27 cellular contexts compared by ENCODE assay signal in the genomic region with DNA sequence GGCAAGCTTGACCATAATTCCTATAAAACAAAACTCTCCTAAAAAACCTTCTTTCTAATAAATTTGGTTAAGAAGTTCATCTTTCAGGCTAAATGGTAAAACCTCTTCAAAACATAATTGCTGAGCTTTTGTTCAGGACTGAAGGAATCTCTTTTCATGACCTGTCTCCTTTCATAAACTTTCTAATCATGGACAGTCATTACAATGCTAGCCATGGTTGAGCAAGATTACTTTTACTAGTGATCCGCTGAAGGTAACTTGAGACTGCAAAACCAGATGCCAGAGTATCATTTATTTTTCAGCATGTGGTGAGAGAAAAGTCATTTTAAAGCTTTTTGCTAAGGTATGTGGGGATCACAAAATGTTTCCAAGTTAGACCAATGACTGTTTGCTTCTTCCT.
DNase-seq lines count a peak whose midpoint lies in the region; ATAC-seq, FAIRE-seq and TF ChIP-seq lines count a peak whose summit lies in the region.
"Had no signal": no experiment of that assay in that cellular context is flagged by ENCODE, and none has a peak within 500 bp of the region (broad histone marks: within the 10 kb centered on the region; RNA-seq: fewer than 3 reads in every experiment).

No MANE protein-coding gene starts in this region.

- dilution Hi-C loops in IMR-90 (cut with HindIII; ENCODE audit: low sequenced_read_pairs, unreplicated experiment), result no loop called here

- H2BK120ac ChIP-seq in IMR-90 (ENCODE audit: low read depth, low read length), result no peak overlapping the region
- H2BK120ac ChIP-seq in mesendoderm (ENCODE audit: low read depth, low read length), result no peak overlapping the region

- no peak overlapping the region for H2AFZ ChIP-seq in IMR-90 (replicated peaks; ENCODE audit: low read length, poor library complexity)

- in situ Hi-C loops in IMR-90 (cut with MboI; ENCODE audit: low sequenced_read_pairs), result no loop called here

- H2AK5ac ChIP-seq in IMR-90 (ENCODE audit: low read depth, low read length) (no peak overlapping the region), mesendoderm (ENCODE audit: low read length) (no peak overlapping the region)

- H3K4me1 ChIP-seq in IMR-90 (ENCODE audit: control insufficient read depth, insufficient read depth, low read length) (peaks cover 2% of the 10 kb centered on the region; the same call in 1 of the 2 replicates), gastroesophageal sphincter (peaks cover 0 to 22% (median 4%) of the 10 kb centered on the region in 3 donors), mesendoderm (ENCODE audit: control insufficient read depth, low read depth, low read length) (no peaks in the 10 kb centered on the region), upper lobe of right lung (no peaks in the 10 kb centered on the region), right cardiac atrium (ENCODE audit: control insufficient read depth, insufficient read depth, low read length) (no peaks in the 10 kb centered on the region)
- H3K4me1 ChIP-seq: colonic mucosa, pancreas, right atrium auricular region, vagina had no signal

- H3K23ac ChIP-seq in IMR-90 (ENCODE audit: low read depth, low read length), result no peak overlapping the region
- no peak overlapping the region for H3K23ac ChIP-seq in mesendoderm (ENCODE audit: low read length)

- TF ChIP-seq RAD21 in IMR-90 (IDR thresholded peaks at IDR 0.05; ENCODE audit: low read length), result no peak

- no peak overlapping the region for H2BK15ac ChIP-seq in IMR-90 (ENCODE audit: low read depth, low read length)
- no peak overlapping the region for H2BK15ac ChIP-seq in mesendoderm (replicated peaks; ENCODE audit: low read depth)

- H4K8ac ChIP-seq in IMR-90 (ENCODE audit: low read depth in 2 of 2, low read length in 2 of 2), result no peak overlapping the region
- H4K8ac ChIP-seq in mesendoderm (ENCODE audit: low read depth, low read length), result no peak overlapping the region

- H2BK20ac ChIP-seq in IMR-90 (ENCODE audit: low read depth, low read length), result no peak overlapping the region

- no TSS peak for BruUV-seq in IMR-90 (replicated peaks; lab: Mats Ljungman, UMichigan)

- H3K56ac ChIP-seq in IMR-90 (ENCODE audit: extremely low read depth, insufficient read depth, low read length) (no peak overlapping the region), mesendoderm (ENCODE audit: low read length) (no peak overlapping the region)

- H3K9ac ChIP-seq in IMR-90 (ENCODE audit: low read depth, low read length) (no peak overlapping the region), mesendoderm (ENCODE audit: low read length) (no peak overlapping the region)

- TF ChIP-seq CTCF in IMR-90 (conservative IDR thresholded peaks at IDR 0.05; ENCODE audit: low read depth, low read length) (no peak), bronchial epithelial cell (IDR thresholded peaks at IDR 0.05; ENCODE audit: insufficient read depth, low read length, severe bottlenecking) (no peak), gastroesophageal sphincter (IDR thresholded peaks at IDR 0.05) (no peak), upper lobe of right lung (IDR thresholded peaks at IDR 0.05) (no peak)

- H2AK9ac ChIP-seq in IMR-90 (replicated peaks; ENCODE audit: low read depth, low read length, poor library complexity), result no peak overlapping the region

- H3K79me1 ChIP-seq in IMR-90 (ENCODE audit: low read depth in 1 of 2, low read length in 2 of 2) (no peaks in the 10 kb centered on the region), mesendoderm (ENCODE audit: low read length) (no peaks in the 10 kb centered on the region)

- WGBS in IMR-90 (ENCODE audit: extremely low coverage in 2 of 2, insufficient read length in 1 of 2), 2 experiments, result no CpG with 5 or more reads among the region's 1 CpG
- WGBS in gastroesophageal sphincter (ENCODE audit: low coverage in 1 of 2), 2 donors, result 33 to 54% methylated on average over 1 of the region's 1 CpG
- no CpG with 5 or more reads among the region's 1 CpG for WGBS in mesendoderm (ENCODE audit: extremely low coverage, insufficient coverage, low lambda C conversion rate)
- WGBS in right cardiac atrium, result 95% methylated on average over 1 of the region's 1 CpG

- H4K91ac ChIP-seq in IMR-90 (ENCODE audit: insufficient read depth, low read depth, low read length), result no peak overlapping the region

- H3K4ac ChIP-seq in IMR-90 (ENCODE audit: low read depth, low read length), result no peak overlapping the region
- H3K4ac ChIP-seq in mesendoderm (ENCODE audit: low read depth, low read length), result no peak overlapping the region

- no peak for FAIRE-seq in bronchial epithelial cell (lab: Jason Lieb, UNC)
- FAIRE-seq: GM12891, pancreas had no signal

- H3K18ac ChIP-seq in IMR-90 (ENCODE audit: low read depth, low read length) (peak overlapping the region; percentile 30; the same call in 1 of the 2 replicates), mesendoderm (ENCODE audit: low read length) (no peak overlapping the region)

- POLR2A ChIA-PET in IMR-90 (lab: Charles Lee; ENCODE audit: unreplicated experiment), result no interaction called here

- intact Hi-C loops in IMR-90 (cut with micrococcal nuclease), result no loop called here
- intact Hi-C loops in upper lobe of right lung (cut with DNase I), result no loop called here
- intact Hi-C loops in right cardiac atrium (cut with DNase I), result loop anchor here in 1 of 4 donors (10.0 kb wide), 1 partner anchor 604 kb away; no protein-coding TSS in a partner anchor

- no peak for TF ChIP-seq EP300 in gastroesophageal sphincter (IDR thresholded peaks at IDR 0.05)

- H3K4me3 ChIP-seq in IMR-90 (ENCODE audit: insufficient read depth, low read depth, low read length) (no peak overlapping the region), bronchial epithelial cell (ENCODE audit: low read depth, low read length) (no peak overlapping the region), gastroesophageal sphincter (no peak overlapping the region), mesendoderm (ENCODE audit: low read length) (no peak overlapping the region), upper lobe of right lung (no peak overlapping the region), right cardiac atrium (ENCODE audit: low read length) (no peak overlapping the region)
- H3K4me3 ChIP-seq: cardiac muscle cell, colonic mucosa, pancreas, right atrium auricular region, spleen, vagina had no signal

- TF ChIP-seq POLR2A in IMR-90 (IDR thresholded peaks at IDR 0.05; ENCODE audit: low read depth, low read length), result no peak
- no peak for TF ChIP-seq POLR2A in gastroesophageal sphincter (IDR thresholded peaks at IDR 0.05)

- H3K36me3 ChIP-seq in IMR-90 (ENCODE audit: control insufficient read depth, insufficient read depth, low read length), result no peaks in the 10 kb centered on the region
- no peaks in the 10 kb centered on the region for H3K36me3 ChIP-seq in bronchial epithelial cell (ENCODE audit: control insufficient read depth, insufficient read depth, low read length)
- no peaks in the 10 kb centered on the region for H3K36me3 ChIP-seq in gastroesophageal sphincter
- no peaks in the 10 kb centered on the region for H3K36me3 ChIP-seq in mesendoderm (ENCODE audit: control insufficient read depth, insufficient read depth, low read length)
- no peaks in the 10 kb centered on the region for H3K36me3 ChIP-seq in upper lobe of right lung
- H3K36me3 ChIP-seq: cardiac muscle cell, colonic mucosa, pancreas, right atrium auricular region, spleen, vagina had no signal

- H3K9me1 ChIP-seq in IMR-90 (ENCODE audit: insufficient read depth, low read length), result no peaks in the 10 kb centered on the region

- ATAC-seq in IMR-90 (ENCODE audit: low read depth) (peak; percentile 84), gastroesophageal sphincter (no peak), upper lobe of right lung (no peak), right cardiac atrium (no peak)
- ATAC-seq: effector memory CD8-positive, alpha-beta T cell; left cardiac atrium; pancreas; stimulated activated naive CD8-positive, alpha-beta T cell treated with anti-CD3 and anti-CD28 coated beads, Interleukin-15, amount 100 ng/mL, for 72 hours had no signal

- H3K27me3 ChIP-seq in IMR-90 (ENCODE audit: control insufficient read depth, insufficient read depth, low read length) (no peaks in the 10 kb centered on the region), bronchial epithelial cell (ENCODE audit: control insufficient read depth, insufficient read depth, low read length) (no peaks in the 10 kb centered on the region), gastroesophageal sphincter (no peaks in the 10 kb centered on the region), mesendoderm (ENCODE audit: insufficient read depth, low read length, poor library complexity) (no peaks in the 10 kb centered on the region), upper lobe of right lung (no peaks in the 10 kb centered on the region), right cardiac atrium (ENCODE audit: control insufficient read depth, insufficient read depth) (no peaks in the 10 kb centered on the region)
- H3K27me3 ChIP-seq: cardiac muscle cell, colonic mucosa, pancreas, right atrium auricular region, spleen, vagina had no signal

- H3K9me3 ChIP-seq in IMR-90 (ENCODE audit: control insufficient read depth, insufficient read depth, low read length) (no peaks in the 10 kb centered on the region), gastroesophageal sphincter (no peaks in the 10 kb centered on the region), upper lobe of right lung (no peaks in the 10 kb centered on the region), right cardiac atrium (ENCODE audit: control insufficient read depth, low read length) (no peaks in the 10 kb centered on the region)
- H3K9me3 ChIP-seq: colonic mucosa, pancreas, right atrium auricular region, vagina had no signal

- CTCF ChIA-PET in IMR-90 (lab: Yijun Ruan, JAX), result interaction anchor here (0.8 kb wide), 1 partner anchor 8 kb away, joined by 3 read pairs; no protein-coding TSS in a partner anchor

- H3K79me2 ChIP-seq in mesendoderm (ENCODE audit: control insufficient read depth, insufficient read depth, low read length), result no peaks in the 10 kb centered on the region

- H3K4me2 ChIP-seq in IMR-90 (ENCODE audit: low read depth, low read length) (peak overlapping the region; percentile 43), mesendoderm (ENCODE audit: low read length) (no peak overlapping the region)

- H2BK5ac ChIP-seq in IMR-90 (ENCODE audit: low read depth, low read length, poor library complexity, severe bottlenecking) (no peak overlapping the region), mesendoderm (ENCODE audit: low read length) (no peak overlapping the region)

- H3K27ac ChIP-seq in IMR-90 (ENCODE audit: insufficient read depth, low read length) (no peak overlapping the region), gastroesophageal sphincter (peak overlapping the region in 3 of 4 donors; percentile 60 to 63 (median 61)), mesendoderm (ENCODE audit: low read depth, low read length) (no peak overlapping the region), upper lobe of right lung (no peak overlapping the region), right cardiac atrium (ENCODE audit: low read length) (no peak overlapping the region)
- H3K27ac ChIP-seq: C4-2B, cardiac muscle cell, colonic mucosa, pancreas, right atrium auricular region, spleen, vagina had no signal

- DNase-seq in IMR-90 (peak; percentile 76), bronchial epithelial cell (ENCODE audit: low read depth) (peak; percentile 20), stromal cell of bone marrow (ENCODE audit: low read depth) (peak; percentile 9), mesendoderm (no peak), upper lobe of right lung (no peak), right cardiac atrium (no peak)
- DNase-seq: activated CD4-positive, alpha-beta memory T cell treated with anti-CD3 and anti-CD28 coated beads, Interleukin-2, amount 10 ng/mL, durations not matched to agents 7 days and 5 days; activated CD4-positive, alpha-beta T cell treated with anti-CD3 and anti-CD28 coated beads for 1 hour; activated CD8-positive, alpha-beta memory T cell treated with anti-CD3 and anti-CD28 coated beads, Interleukin-2, amount 50 U/mL, for 48 hours; activated naive CD4-positive, alpha-beta T cell treated with anti-CD3 and anti-CD28 coated beads, Interleukin-2, amount 50 U/mL, for 16 hours; colonic mucosa; COR-L47; effector memory CD8-positive, alpha-beta T cell; hypothalamus; left cardiac atrium; mammary epithelial cell; NCI-H146; NCI-H82; pancreas; spleen; stimulated activated naive CD8-positive, alpha-beta T cell treated with anti-CD3 and anti-CD28 coated beads, Interleukin-15, amount 100 ng/mL, for 72 hours had no signal

- H4K5ac ChIP-seq in IMR-90 (ENCODE audit: low read depth, low read length) (no peak overlapping the region), mesendoderm (ENCODE audit: low read length) (no peak overlapping the region)

- no peaks in the 10 kb centered on the region for H4K20me1 ChIP-seq in IMR-90 (ENCODE audit: insufficient read depth, low read length)

- no peak overlapping the region for H3K14ac ChIP-seq in IMR-90 (replicated peaks; ENCODE audit: low read depth, low read length)

Comparison
In these comparisons a context has a peak if more than half of its experiments do, and no peak if none do; other contexts are left out.
1. DNase-seq: peak in IMR-90 (single experiment), bronchial epithelial cell (single experiment) and stromal cell of bone marrow (single experiment); none in mesendoderm (single experiment), upper lobe of right lung (single experiment) and right cardiac atrium (0 of 3).
2. H3K27ac ChIP-seq: peak in gastroesophageal sphincter (3 of 4); none in IMR-90 (single experiment), mesendoderm (single experiment), upper lobe of right lung (single experiment) and right cardiac atrium (single experiment).